ENCODE assay signal across 11 cellular contexts in genomic region chr11:35138058-35138457, GRCh38. TPM values are rescaled to one million over a fixed set of nuclear protein-coding genes. Genes with fewer than 3 reads are reported as not detected.
DNase-seq lines count a peak whose midpoint lies in the region; ATAC-seq and TF ChIP-seq lines count a peak whose summit lies in the region.
"Had no signal": no experiment of that assay in that cellular context is flagged by ENCODE, and none has a peak within 500 bp of the region (broad histone marks: within the 10 kb centered on the region; RNA-seq: fewer than 3 reads in every experiment).

No MANE protein-coding gene starts in this region.

- H3K27ac Mint-ChIP-seq in Calu3 (ENCODE audit: unreplicated experiment), result peak overlapping the region; percentile 65
- no peak overlapping the region for H3K27ac Mint-ChIP-seq in progenitor cell of endocrine pancreas

- intact Hi-C loops in Calu3 (cut with micrococcal nuclease; ENCODE audit: unreplicated experiment), result no loop called here
- intact Hi-C loops in Panc1 (cut with micrococcal nuclease; ENCODE audit: unreplicated experiment), result no loop called here

- CTCF ChIA-PET in Calu3 (lab: Charles Lee) (interaction anchor here (5.0 kb wide), 1 partner anchor 129 kb away, joined by 26 read pairs; no protein-coding TSS in a partner anchor), Panc1 (lab: Charles Lee) (no interaction called here)

- H3K4me3 ChIP-seq in Panc1 (ENCODE audit: low read depth in 2 of 2, low read length in 2 of 2) (peak overlapping the region; percentile 95 to 98), endocrine pancreas (ENCODE audit: control insufficient read depth, insufficient read depth, low read length) (peak overlapping the region; percentile 46)

- TF ChIP-seq CTCF in Calu3 (IDR thresholded peaks at IDR 0.05; ENCODE audit: unreplicated experiment), result no peak
- TF ChIP-seq CTCF in Panc1 (IDR thresholded peaks at IDR 0.05), result no peak
- no peak for TF ChIP-seq CTCF in progenitor cell of endocrine pancreas (IDR thresholded peaks at IDR 0.05; ENCODE audit: unreplicated experiment)

- peaks cover 11% of the 10 kb centered on the region for H3K36me3 ChIP-seq in Panc1 (ENCODE audit: control insufficient read depth, insufficient read depth, low read length)
- H3K36me3 ChIP-seq in endocrine pancreas (ENCODE audit: control insufficient read depth, insufficient read depth, low read length), result no peaks in the 10 kb centered on the region

- H3K4me1 Mint-ChIP-seq in Calu3 (ENCODE audit: low read depth, unreplicated experiment) (peaks cover 49% of the 10 kb centered on the region), progenitor cell of endocrine pancreas (ENCODE audit: low read depth) (peaks cover 14% of the 10 kb centered on the region)

- BruUV-seq in Calu3 (replicated peaks; lab: Mats Ljungman, UMichigan) (no TSS peak), Panc1 (replicated peaks; lab: Mats Ljungman, UMichigan) (no TSS peak)

- H3K9me3 ChIP-seq in Panc1 (ENCODE audit: control insufficient read depth, insufficient read depth, low read depth, low read length), result no peaks in the 10 kb centered on the region
- H3K9me3 ChIP-seq in endocrine pancreas (ENCODE audit: control insufficient read depth, low read length), result no peaks in the 10 kb centered on the region

- H3K27ac ChIP-seq in Panc1 (ENCODE audit: low read length), result peak overlapping the region; percentile 97

- no peak overlapping the region for H3K9ac ChIP-seq in endocrine pancreas (ENCODE audit: control insufficient read depth, insufficient read depth, low read length)

- no peaks in the 10 kb centered on the region for H3K27me3 ChIP-seq in Panc1 (ENCODE audit: control insufficient read depth, insufficient read depth, low read length)
- H3K27me3 ChIP-seq in endocrine pancreas (ENCODE audit: control insufficient read depth, insufficient read depth, low read length), result no peaks in the 10 kb centered on the region

- H3K9me3 Mint-ChIP-seq in Calu3 (ENCODE audit: low read depth, unreplicated experiment), result no peaks in the 10 kb centered on the region
- H3K9me3 Mint-ChIP-seq in progenitor cell of endocrine pancreas (ENCODE audit: low read depth), result no peaks in the 10 kb centered on the region

- H3K4me1 ChIP-seq in Panc1 (ENCODE audit: control insufficient read depth, insufficient read depth, low read length) (peaks cover 45% of the 10 kb centered on the region), endocrine pancreas (ENCODE audit: control insufficient read depth, insufficient read depth, low read length) (no peaks in the 10 kb centered on the region)

- ATAC-seq in Panc1, result no peak
- ATAC-seq in HG03442 (IDR thresholded peaks at IDR 0.05; ENCODE audit: unreplicated experiment), result no peak

- H3K4me3 Mint-ChIP-seq in Calu3 (ENCODE audit: low read depth, unreplicated experiment) (peak overlapping the region; percentile 87), progenitor cell of endocrine pancreas (ENCODE audit: low read depth) (peak overlapping the region; percentile 70)

- H3K36me3 Mint-ChIP-seq in Calu3 (ENCODE audit: insufficient read depth, unreplicated experiment) (peaks cover 42% of the 10 kb centered on the region), progenitor cell of endocrine pancreas (ENCODE audit: insufficient read depth) (no peaks in the 10 kb centered on the region)

- DNase-seq in Calu3, result no peak
- DNase-seq in Panc1 (ENCODE audit: low read depth, low spot score), result no peak
- DNase-seq in progenitor cell of endocrine pancreas (ENCODE audit: low spot score, unreplicated experiment), result no peak
- no peak for DNase-seq in COLO829 (ENCODE audit: low spot score)
- no peak for DNase-seq in stimulated activated CD4-positive, alpha-beta T cell treated with anti-CD3 and anti-CD28 coated beads, Interleukin-2, amount 100 ng/mL, for 48 hours
- no peak for DNase-seq in T1000 (lab: John Stamatoyannopoulos, UW)
- DNase-seq: activated CD4-positive, alpha-beta T cell treated with anti-CD3 and anti-CD28 coated beads for 48 hours; NCI-H446 treated with DMSO at 0.1 percent for 48 hours; stimulated activated CD4-positive, alpha-beta T cell treated with anti-CD3 and anti-CD28 coated beads, Interleukin-4, amount 100 ng/mL, for 1 hour had no signal

- no peaks in the 10 kb centered on the region for H3K27me3 Mint-ChIP-seq in Calu3 (ENCODE audit: unreplicated experiment)
- H3K27me3 Mint-ChIP-seq in progenitor cell of endocrine pancreas, result peaks cover 76% of the 10 kb centered on the region

- in situ Hi-C loops in Panc1 (cut with HindIII; ENCODE audit: low pct_unique_long_range_greater_than_20kb, low sequenced_read_pairs), result no loop called here

- POLR2A ChIA-PET in Panc1 (lab: Charles Lee), result interaction anchor here (0.9 to 2.2 kb wide), 3 partner anchors 9 to 129 kb away, joined by 7 to 18 read pairs (median 8); no protein-coding TSS in a partner anchor

RNA-seq across cellular contexts. Expression of gene CD44, which starts 0.9 kb away (rescaled TPM):
- total RNA-seq in Calu3 (2022), result 1,189 and 1,365 TPM in 2 replicates
- 1,819 TPM for total RNA-seq in Panc1 (2021; ENCODE audit: unreplicated experiment)
- polyA plus RNA-seq in Panc1 (2012; ENCODE audit: insufficient read length), result 1,270 TPM
- total RNA-seq in progenitor cell of endocrine pancreas, result 1.9 and 3.8 TPM in 2 replicates

Comparison
In these comparisons a context has a peak if more than half of its experiments do, and no peak if none do; other contexts are left out.
1. RNA of gene CD44, which starts 0.9 kb away (total RNA-seq): 1,819 TPM in Panc1 (single experiment) and 1,189 to 1,365 TPM in Calu3; 1.9 to 3.8 TPM in progenitor cell of endocrine pancreas; every median in the first group is over 100 times any median in the second.